In the genomic region with DNA sequence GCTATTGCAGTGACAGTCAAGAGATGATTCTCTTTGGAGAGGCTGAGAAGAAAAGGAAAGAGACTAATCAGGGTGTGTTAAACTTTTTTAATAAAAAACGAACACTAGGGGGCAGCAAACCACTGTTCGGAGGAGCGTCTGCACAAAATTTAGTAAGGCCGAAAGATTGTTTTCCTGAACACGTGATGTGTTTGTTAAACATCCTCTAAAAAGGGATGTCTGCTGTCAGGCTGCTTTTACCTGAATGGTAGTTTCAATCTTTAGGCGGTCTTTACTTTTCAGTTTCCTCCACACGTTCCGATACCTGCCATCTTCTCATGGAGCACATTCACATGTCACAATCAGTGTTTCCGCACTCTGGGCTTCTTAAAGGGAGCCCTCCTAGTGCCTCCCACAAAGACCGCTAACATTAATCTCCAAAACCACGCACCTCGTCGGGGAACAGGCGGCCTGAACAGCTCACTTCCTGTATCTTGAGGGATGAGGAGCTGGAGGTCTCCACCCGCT, we compare ENCODE assay signal across 8 cellular contexts.
DNase-seq lines count a peak whose midpoint lies in the region; ATAC-seq and TF ChIP-seq lines count a peak whose summit lies in the region.

No MANE protein-coding gene starts in this region.

- DNase-seq in EL: peak; percentile 82
- peak; percentile 81 for DNase-seq in NCI-H748 (lab: John Stamatoyannopoulos, UW; ENCODE audit: unreplicated experiment)
- DNase-seq in activated CD8-positive, alpha-beta memory T cell treated with anti-CD3 and anti-CD28 coated beads for 4 hours (ENCODE audit: low read depth in 2 of 2): peak; percentile 4 to 13
- peak; percentile 84 for DNase-seq in epithelial cell of esophagus (ENCODE audit: low read depth)

- H3K27me3 ChIP-seq in muscle layer of duodenum (ENCODE audit: low read depth, low read length) (no peaks in the 10 kb centered on the region), subcutaneous abdominal adipose tissue (ENCODE audit: control insufficient read depth in 5 of 5, insufficient read depth in 4 of 5, low read length in 5 of 5) (no peaks in the 10 kb centered on the region)

- no peaks in the 10 kb centered on the region for H3K9me3 ChIP-seq in muscle layer of duodenum (ENCODE audit: control insufficient read depth in 1 of 2, low read length in 2 of 2)
- H3K9me3 ChIP-seq in subcutaneous abdominal adipose tissue (ENCODE audit: control insufficient read depth in 5 of 5, low read length in 5 of 5): no peaks in the 10 kb centered on the region

- H3K4me1 ChIP-seq in muscle layer of duodenum (ENCODE audit: control insufficient read depth in 1 of 2, insufficient read depth in 2 of 2, low read length in 2 of 2): peaks cover 0 to 5% of the 10 kb centered on the region in 2 donors
- peaks cover 0 to 15% (median 10%) of the 10 kb centered on the region in 5 donors for H3K4me1 ChIP-seq in subcutaneous abdominal adipose tissue (ENCODE audit: control insufficient read depth in 5 of 5, insufficient read depth in 5 of 5, low read length in 5 of 5)

- peak; percentile 60 for TF ChIP-seq CTCF in epithelial cell of esophagus (IDR thresholded peaks at IDR 0.05; ENCODE audit: insufficient read depth, low read depth, low read length, missing control alignments)

- ATAC-seq in HG02885 (IDR thresholded peaks at IDR 0.05; ENCODE audit: poor library complexity, unreplicated experiment) (peak; percentile 49), HG02981 (IDR thresholded peaks at IDR 0.05; ENCODE audit: unreplicated experiment) (no peak)

- H3K36me3 ChIP-seq in muscle layer of duodenum (ENCODE audit: control insufficient read depth in 1 of 2, insufficient read depth in 2 of 2, low read length in 2 of 2) (no peaks in the 10 kb centered on the region), subcutaneous abdominal adipose tissue (ENCODE audit: control insufficient read depth in 5 of 5, insufficient read depth in 5 of 5, low read length in 5 of 5) (no peaks in the 10 kb centered on the region)

- H3K27ac ChIP-seq in muscle layer of duodenum (ENCODE audit: low read length): peak overlapping the region; percentile 48
- H3K27ac ChIP-seq in subcutaneous abdominal adipose tissue (ENCODE audit: low read depth, low read length): no peak overlapping the region

- H3K9ac ChIP-seq in subcutaneous abdominal adipose tissue (ENCODE audit: low read length in 5 of 5): no peak overlapping the region

- H3K4me3 ChIP-seq in epithelial cell of esophagus (ENCODE audit: low read length) (no peak overlapping the region), muscle layer of duodenum (ENCODE audit: low read depth in 1 of 2, low read length in 2 of 2) (peak overlapping the region in 1 of 2 donors; percentile 35), subcutaneous abdominal adipose tissue (ENCODE audit: low read depth in 1 of 5, low read length in 5 of 5) (peak overlapping the region in 4 of 5 donors; percentile 42 to 55 (median 48))

Comparison
In these comparisons a context has a peak if more than half of its experiments do, and no peak if none do; other contexts are left out.
1. DNase-seq: peak in every context shown above with its lines; median percentile 84 in epithelial cell of esophagus; 82 in EL; 81 in NCI-H748; 8 in activated CD8-positive, alpha-beta memory T cell treated with anti-CD3 and anti-CD28 coated beads for 4 hours.